12 cellular contexts compared by ENCODE assay signal in the genomic region with DNA sequence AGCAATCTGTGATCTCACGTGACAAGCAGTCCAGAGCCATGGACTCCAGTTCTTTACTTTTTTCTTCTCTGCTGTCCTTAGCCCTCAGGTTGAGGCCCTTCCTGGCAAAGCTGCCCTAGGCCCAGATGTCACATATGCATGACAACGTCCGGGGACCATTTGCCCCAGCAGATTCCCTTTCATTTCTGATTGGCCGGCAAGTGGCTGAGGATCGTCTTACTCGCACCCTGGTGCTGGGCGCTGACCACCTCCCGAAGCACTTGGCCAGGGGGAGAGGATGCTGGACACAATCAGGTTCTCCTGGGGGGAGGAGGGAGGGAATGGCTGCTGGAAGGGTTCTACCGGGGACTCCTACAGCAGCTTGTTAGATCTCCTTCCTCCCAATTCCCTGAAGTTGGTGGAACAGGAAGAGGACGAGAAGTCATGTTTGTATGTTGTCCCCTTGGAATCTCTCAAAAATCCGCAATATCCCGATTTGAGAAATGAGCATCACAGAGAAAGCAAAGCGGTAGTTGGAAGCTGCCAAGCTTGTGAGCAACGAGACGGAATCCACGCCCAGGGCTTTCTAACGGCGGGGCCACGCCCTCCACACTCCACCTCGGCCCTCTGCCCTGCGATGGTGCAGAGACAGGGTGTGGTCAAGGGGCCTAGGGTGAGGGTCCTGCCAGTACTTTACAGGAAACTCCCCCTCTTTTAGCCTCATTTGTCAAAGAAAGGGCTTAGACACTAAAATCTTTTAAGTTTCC.
DNase-seq lines count a peak whose midpoint lies in the region; ATAC-seq, FAIRE-seq and TF ChIP-seq lines count a peak whose summit lies in the region.
"Had no signal": no experiment of that assay in that cellular context is flagged by ENCODE, and none has a peak within 500 bp of the region (broad histone marks: within the 10 kb centered on the region; RNA-seq: fewer than 3 reads in every experiment).

No MANE protein-coding gene starts in this region.

- no peak overlapping the region; the same call in 1 of the 2 replicates for H2AFZ ChIP-seq in GM12878 (ENCODE audit: control insufficient read depth, low read depth, low read length)

- TF ChIP-seq POLR2A in GM12878 (IDR thresholded peaks at IDR 0.05; ENCODE audit: low read depth, low read length): no peak

- H3K4me1 ChIP-seq in GM12878 (ENCODE audit: control insufficient read depth, insufficient read depth, low read length) (peaks cover 5% of the 10 kb centered on the region), mucosa of descending colon (ENCODE audit: low read depth) (no peaks in the 10 kb centered on the region)

- H3K79me2 ChIP-seq in GM12878 (ENCODE audit: control insufficient read depth, insufficient read depth, low read length): no peaks in the 10 kb centered on the region

- intact Hi-C loops in GM12878 (cut with micrococcal nuclease; ENCODE audit: unreplicated experiment) (loop anchor here (5.0 kb wide), 1 partner anchor 45 kb away; no protein-coding TSS in a partner anchor), mucosa of descending colon (cut with DNase I, micrococcal nuclease) (no loop called here)

- H3K27me3 Mint-ChIP-seq in activated naive CD8-positive, alpha-beta T cell treated with anti-CD3 and anti-CD28 coated beads, Interleukin-2, amount 50 U/mL, for 24 hours: no peaks in the 10 kb centered on the region

- POLR2A ChIA-PET in GM12878 (lab: Charles Lee): no interaction called here

- H3K27me3 ChIP-seq in GM12878 (replicated peaks in 1 of 2; ENCODE audit: control insufficient read depth in 2 of 2, insufficient read depth in 2 of 2, low read length in 1 of 2): no peaks in the 10 kb centered on the region

- no peak overlapping the region for H3K9ac ChIP-seq in GM12878 (ENCODE audit: control insufficient read depth, insufficient read depth, low read length)

- no peak overlapping the region for H3K27ac Mint-ChIP-seq in activated naive CD8-positive, alpha-beta T cell treated with anti-CD3 and anti-CD28 coated beads, Interleukin-2, amount 50 U/mL, for 24 hours

- SMC1A ChIA-PET in GM12878 (lab: Charles Lee; ENCODE audit: uncharacterized antibody, unreplicated experiment): no interaction called here

- H3K4me3 Mint-ChIP-seq in activated naive CD8-positive, alpha-beta T cell treated with anti-CD3 and anti-CD28 coated beads, Interleukin-2, amount 50 U/mL, for 24 hours: no peak overlapping the region

- H3K36me3 ChIP-seq in GM12878 (ENCODE audit: control insufficient read depth in 2 of 2, insufficient read depth in 2 of 2, low read length in 1 of 2) (no peaks in the 10 kb centered on the region), mucosa of descending colon (ENCODE audit: low read depth) (no peaks in the 10 kb centered on the region)

- peak overlapping the region; percentile 14 for H3K4me3 ChIP-seq in AG10803 (ENCODE audit: low read length)
- H3K4me3 ChIP-seq in GM12878: no peak overlapping the region
- no peak overlapping the region for H3K4me3 ChIP-seq in mucosa of descending colon

- H3K9me3 ChIP-seq in GM12878 (replicated peaks; ENCODE audit: control insufficient read depth, insufficient read depth, low read length) (no peaks in the 10 kb centered on the region), mucosa of descending colon (no peaks in the 10 kb centered on the region)

- in situ Hi-C loops in GM12878 (cut with MboI): no loop called here

- no peaks in the 10 kb centered on the region for H3K36me3 Mint-ChIP-seq in activated naive CD8-positive, alpha-beta T cell treated with anti-CD3 and anti-CD28 coated beads, Interleukin-2, amount 50 U/mL, for 24 hours (ENCODE audit: low read depth)

- ATAC-seq in HG03196 (IDR thresholded peaks at IDR 0.05; ENCODE audit: unreplicated experiment): peak; percentile 14
- no peak for ATAC-seq in GM12878
- ATAC-seq in mucosa of descending colon: peak; percentile 59
- ATAC-seq in activated naive CD8-positive, alpha-beta T cell treated with anti-CD3 and anti-CD28 coated beads, Interleukin-2, amount 50 U/mL, for 24 hours: no peak
- ATAC-seq in HG02884 (IDR thresholded peaks at IDR 0.05; ENCODE audit: unreplicated experiment): no peak

- no peak for TF ChIP-seq RAD21 in GM12878 (IDR thresholded peaks at IDR 0.05; ENCODE audit: insufficient read depth, low read depth, low read length)

- H3K4me2 ChIP-seq in GM12878 (ENCODE audit: control insufficient read depth, insufficient read depth): peak overlapping the region; percentile 20; the same call in 1 of the 2 replicates

- no peaks in the 10 kb centered on the region for H3K9me3 Mint-ChIP-seq in activated naive CD8-positive, alpha-beta T cell treated with anti-CD3 and anti-CD28 coated beads, Interleukin-2, amount 50 U/mL, for 24 hours

- WGBS in GM12878 (ENCODE audit: insufficient coverage, insufficient replicate concordance, low lambda C conversion rate, missing lambda C conversion rate): 33% methylated on average over 21 of the region's 21 CpGs

- H3K4me1 Mint-ChIP-seq in activated naive CD8-positive, alpha-beta T cell treated with anti-CD3 and anti-CD28 coated beads, Interleukin-2, amount 50 U/mL, for 24 hours: peaks cover 9% of the 10 kb centered on the region

- RAD21 ChIA-PET in GM12878 (lab: Charles Lee; ENCODE audit: unreplicated experiment): no interaction called here

- DNase-seq in AG10803 (ENCODE audit: low read depth) (peak; percentile 60), GM12878 (ENCODE audit: low read depth, low spot score) (no peak), mucosa of descending colon (peak in 1 of 3 donors; percentile 20), NCI-H1930 (lab: John Stamatoyannopoulos, UW) (no peak)
- DNase-seq in activated naive CD8-positive, alpha-beta T cell treated with anti-CD3 and anti-CD28 coated beads, Interleukin-2, amount 50 U/mL, for 24 hours: no peak
- DNase-seq in stimulated activated CD8-positive, alpha-beta memory T cell treated with anti-CD3 and anti-CD28 coated beads, Interleukin-4, amount 100 ng/mL, for 48 hours: no peak
- DNase-seq: activated effector memory CD4-positive, alpha-beta T cell treated with anti-CD3 and anti-CD28 coated beads, Interleukin-2, amount 50 U/mL, for 16 hours; COR-L47; NCI-H146 had no signal

- H3K27ac ChIP-seq in GM12878 (ENCODE audit: control insufficient read depth, insufficient read depth): no peak overlapping the region

- H4K20me1 ChIP-seq in GM12878 (ENCODE audit: control insufficient read depth, insufficient read depth): no peaks in the 10 kb centered on the region

- no peak for FAIRE-seq in GM12878 (lab: Jason Lieb, UNC)
- FAIRE-seq: endometrium had no signal

- no TSS peak for BruUV-seq in GM12878 (replicated peaks; lab: Mats Ljungman, UMichigan)

- TF ChIP-seq EP300 in GM12878 (IDR thresholded peaks at IDR 0.05; ENCODE audit: borderline replicate concordance in 1 of 2, control insufficient read depth in 1 of 2, low read depth in 2 of 2, low read length in 2 of 2): no peak

- CTCF ChIA-PET in GM12878 (lab: Yijun Ruan, JAX): no interaction called here

- TF ChIP-seq CTCF in AG10803 (conservative IDR thresholded peaks at IDR 0.05; ENCODE audit: low read length) (no peak), GM12878 (IDR thresholded peaks at IDR 0.05 in 2 of 3, conservative IDR thresholded peaks at IDR 0.05 in 1 of 3; ENCODE audit: control insufficient read depth in 2 of 3, extremely low read depth in 1 of 3, insufficient read depth in 1 of 3, low read depth in 3 of 3, low read length in 3 of 3) (no peak), mucosa of descending colon (IDR thresholded peaks at IDR 0.05) (no peak)

TF ChIP-seq in GM12878, 131 proteins besides CTCF, POLR2A, EP300 and RAD21:
- TF ChIP-seq, protein P1, sequence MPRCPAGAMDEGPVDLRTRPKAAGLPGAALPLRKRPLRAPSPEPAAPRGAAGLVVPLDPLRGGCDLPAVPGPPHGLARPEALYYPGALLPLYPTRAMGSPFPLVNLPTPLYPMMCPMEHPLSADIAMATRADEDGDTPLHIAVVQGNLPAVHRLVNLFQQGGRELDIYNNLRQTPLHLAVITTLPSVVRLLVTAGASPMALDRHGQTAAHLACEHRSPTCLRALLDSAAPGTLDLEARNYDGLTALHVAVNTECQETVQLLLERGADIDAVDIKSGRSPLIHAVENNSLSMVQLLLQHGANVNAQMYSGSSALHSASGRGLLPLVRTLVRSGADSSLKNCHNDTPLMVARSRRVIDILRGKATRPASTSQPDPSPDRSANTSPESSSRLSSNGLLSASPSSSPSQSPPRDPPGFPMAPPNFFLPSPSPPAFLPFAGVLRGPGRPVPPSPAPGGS (IDR thresholded peaks at IDR 0.05; ENCODE audit: borderline replicate concordance, insufficient read depth, low read depth, low read length, poor library complexity, severe bottlenecking): no peak
- TF ChIP-seq, protein P2, sequence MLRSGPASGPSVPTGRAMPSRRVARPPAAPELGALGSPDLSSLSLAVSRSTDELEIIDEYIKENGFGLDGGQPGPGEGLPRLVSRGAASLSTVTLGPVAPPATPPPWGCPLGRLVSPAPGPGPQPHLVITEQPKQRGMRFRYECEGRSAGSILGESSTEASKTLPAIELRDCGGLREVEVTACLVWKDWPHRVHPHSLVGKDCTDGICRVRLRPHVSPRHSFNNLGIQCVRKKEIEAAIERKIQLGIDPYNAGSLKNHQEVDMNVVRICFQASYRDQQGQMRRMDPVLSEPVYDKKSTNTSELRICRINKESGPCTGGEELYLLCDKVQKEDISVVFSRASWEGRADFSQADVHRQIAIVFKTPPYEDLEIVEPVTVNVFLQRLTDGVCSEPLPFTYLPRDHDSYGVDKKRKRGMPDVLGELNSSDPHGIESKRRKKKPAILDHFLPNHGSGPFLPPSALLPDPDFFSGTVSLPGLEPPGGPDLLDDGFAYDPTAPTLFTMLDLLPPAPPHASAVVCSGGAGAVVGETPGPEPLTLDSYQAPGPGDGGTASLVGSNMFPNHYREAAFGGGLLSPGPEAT (IDR thresholded peaks at IDR 0.05; ENCODE audit: low read depth): no peak
- TF ChIP-seq YY1 (IDR thresholded peaks at IDR 0.05; ENCODE audit: low read depth, low read length) (no peak), SIX5 (IDR thresholded peaks at IDR 0.05; ENCODE audit: low read depth, low read length, severe bottlenecking) (no peak), CBX5 (IDR thresholded peaks at IDR 0.05; ENCODE audit: low read depth) (no peak), MEF2B (IDR thresholded peaks at IDR 0.05; ENCODE audit: partially characterized antibody, poor library complexity, severe bottlenecking) (no peak), RFX5 (IDR thresholded peaks at IDR 0.05; ENCODE audit: low read depth, low read length) (no peak), SREBF1 (IDR thresholded peaks at IDR 0.05; ENCODE audit: low read length) (no peak), POLR2AphosphoS2 (IDR thresholded peaks at IDR 0.05; ENCODE audit: low read depth, low read length) (no peak), TCF3 (IDR thresholded peaks at IDR 0.05; ENCODE audit: borderline replicate concordance, insufficient read depth, low read depth, low read length) (no peak)

Comparison
In these comparisons a context has a peak if more than half of its experiments do, and no peak if none do; other contexts are left out.
1. ATAC-seq: peak in HG03196 (single experiment) and mucosa of descending colon (single experiment); none in GM12878 (single experiment), activated naive CD8-positive, alpha-beta T cell treated with anti-CD3 and anti-CD28 coated beads, Interleukin-2, amount 50 U/mL, for 24 hours (single experiment) and HG02884 (single experiment).